Comparison of ENCODE assay signal across 8 cellular contexts in the genomic region with DNA sequence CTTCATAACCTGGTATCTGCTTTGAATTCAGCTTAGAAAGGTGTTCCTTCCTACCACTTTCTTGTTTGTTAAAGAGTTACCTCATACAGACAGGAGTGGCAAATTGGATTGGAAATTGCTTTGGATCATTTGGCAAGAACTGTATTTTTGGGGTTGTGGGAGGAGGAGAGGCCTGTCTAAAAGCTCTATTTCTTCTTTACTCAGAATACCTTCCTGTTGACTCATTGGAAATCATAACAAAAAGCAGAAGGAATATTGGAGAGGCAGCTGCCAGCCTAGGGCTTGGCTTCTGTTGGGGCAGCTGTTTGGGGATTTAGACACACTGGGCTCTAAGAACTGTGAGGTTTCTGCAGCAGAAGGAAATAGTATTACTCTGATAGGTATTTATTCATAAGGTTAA. TPM values are rescaled to one million over a fixed set of nuclear protein-coding genes. Genes with fewer than 3 reads are reported as not detected.
DNase-seq lines count a peak whose midpoint lies in the region; ATAC-seq and TF ChIP-seq lines count a peak whose summit lies in the region.

No MANE protein-coding gene starts in this region.

- H3K23me2 ChIP-seq in H9 (ENCODE audit: insufficient read length, low read depth, low read length, poor library complexity, severe bottlenecking): no peaks in the 10 kb centered on the region

- no peak overlapping the region for H3K9ac ChIP-seq in H9 (ENCODE audit: extremely low read depth, insufficient read length, low read length)

- no peak overlapping the region for H3K23ac ChIP-seq in H9 (ENCODE audit: insufficient read length, low read depth, low read length)

- no peak overlapping the region for H4K5ac ChIP-seq in H9 (ENCODE audit: insufficient read length, low read depth, low read length)

- peak overlapping the region; percentile 2 for H2BK12ac ChIP-seq in H9 (ENCODE audit: insufficient read length, low read depth, low read length)

- no peak overlapping the region for H2BK15ac ChIP-seq in H9 (ENCODE audit: low read depth, low read length)

- H2BK20ac ChIP-seq in H9 (ENCODE audit: low read depth, low read length, poor library complexity, severe bottlenecking): no peak overlapping the region

- H4K8ac ChIP-seq in H9 (replicated peaks; ENCODE audit: insufficient read length, low read depth, low read length): no peak overlapping the region

- H3K9me3 Mint-ChIP-seq in H9 (no peaks in the 10 kb centered on the region), nephron progenitor cell (no peaks in the 10 kb centered on the region)

- TF ChIP-seq CTCF in H9 (conservative IDR thresholded peaks at IDR 0.05) (no peak), epithelial cell of esophagus (IDR thresholded peaks at IDR 0.05; ENCODE audit: insufficient read depth, low read depth, low read length, missing control alignments) (no peak), nephron progenitor cell (IDR thresholded peaks at IDR 0.05) (no peak)

- no peak overlapping the region for H3K56ac ChIP-seq in H9 (ENCODE audit: insufficient read length, low read depth, low read length)

- H3K27me3 Mint-ChIP-seq in H9 (ENCODE audit: low read depth) (no peaks in the 10 kb centered on the region; the same call in 1 of the 2 replicates), nephron progenitor cell (ENCODE audit: low read depth, poor library complexity) (no peaks in the 10 kb centered on the region)

- peak overlapping the region; percentile 40 for H3K18ac ChIP-seq in H9 (ENCODE audit: insufficient read length, low read depth, low read length)

- no peak overlapping the region for H3T11ph ChIP-seq in H9 (ENCODE audit: low read length)

- H4K91ac ChIP-seq in H9 (ENCODE audit: insufficient read length, low read depth, low read length): no peak overlapping the region

- H3K4me3 Mint-ChIP-seq in H9 (no peak overlapping the region), nephron progenitor cell (peak overlapping the region; percentile 33)

- H3K14ac ChIP-seq in H9 (ENCODE audit: insufficient read depth, low read length): no peak overlapping the region

- H3K36me3 ChIP-seq in SJSA1: no peaks in the 10 kb centered on the region

- H3K27ac Mint-ChIP-seq in H9 (peak overlapping the region; percentile 19 to 23 (median 22); a peak in 6 of 7 replicates), nephron progenitor cell (peak overlapping the region; percentile 99)

- peak; percentile 80 for DNase-seq in A172 (ENCODE audit: low spot score)
- no peak for DNase-seq in H9
- DNase-seq in SJSA1 (ENCODE audit: low read depth in 1 of 2, low spot score in 2 of 2): peak; percentile 61 to 80
- DNase-seq in epithelial cell of esophagus (ENCODE audit: low read depth): peak; percentile 79
- no peak for DNase-seq in nephron progenitor cell
- DNase-seq in activated gamma-delta T cell treated with Interleukin-2 at 50 U/mL for 16 hours: no peak
- no peak for DNase-seq in NK-92 treated with Interleukin-12 subunit alpha and Interleukin-12 subunit beta, amount 100 ng/mL, for 24 hours (lab: John Stamatoyannopoulos, UW)

- no peak overlapping the region for H2AK5ac ChIP-seq in H9 (ENCODE audit: insufficient read length, low read length)

- H4K20me1 ChIP-seq in H9 (ENCODE audit: control insufficient read depth, insufficient read depth, insufficient read length): no peaks in the 10 kb centered on the region

- H3K9me3 ChIP-seq in H9 (ENCODE audit: control insufficient read depth, low read depth, low read length) (no peaks in the 10 kb centered on the region), SJSA1 (replicated peaks) (no peaks in the 10 kb centered on the region)

- H3K79me1 ChIP-seq in H9 (ENCODE audit: insufficient read depth, low read depth, low read length, poor library complexity, severe bottlenecking): no peaks in the 10 kb centered on the region

- H2AFZ ChIP-seq in H9 (ENCODE audit: low read length): no peak overlapping the region

- H3K27me3 ChIP-seq in H9 (ENCODE audit: insufficient read depth, low read length): no peaks in the 10 kb centered on the region
- H3K27me3 ChIP-seq in SJSA1 (replicated peaks): no peaks in the 10 kb centered on the region

- no peak overlapping the region for H3K4me2 ChIP-seq in H9 (ENCODE audit: insufficient read depth, insufficient read length, low read length)

- no peak overlapping the region for H3K4ac ChIP-seq in H9 (ENCODE audit: low read depth, low read length)

- H3K36me3 Mint-ChIP-seq in H9 (ENCODE audit: insufficient read depth in 1 of 3, low read depth in 3 of 3): peaks cover 0 to 4% (median 0%) of the 10 kb centered on the region in 3 experiments; a peak in 1 of 7 replicates
- H3K36me3 Mint-ChIP-seq in nephron progenitor cell (ENCODE audit: low read depth): peaks cover 5% of the 10 kb centered on the region

- H3K4me3 ChIP-seq in SJSA1 (no peak overlapping the region), epithelial cell of esophagus (ENCODE audit: low read length) (no peak overlapping the region)

- H3K79me2 ChIP-seq in H9 (ENCODE audit: insufficient read depth, low read length): peaks cover 19% of the 10 kb centered on the region; the same call in 1 of the 2 replicates

- H3K27ac ChIP-seq in H9 (ENCODE audit: insufficient read length, low read depth, low read length) (no peak overlapping the region), SJSA1 (peak overlapping the region; percentile 79)

- ATAC-seq in GM18907 (IDR thresholded peaks at IDR 0.05; ENCODE audit: unreplicated experiment): no peak

- no peak overlapping the region for H2BK5ac ChIP-seq in H9 (ENCODE audit: insufficient read length, low read length)

- peaks cover 4% of the 10 kb centered on the region; the same call in 1 of the 2 replicates for H3K4me1 ChIP-seq in H9 (ENCODE audit: insufficient read depth, low read length)
- H3K4me1 ChIP-seq in SJSA1 (replicated peaks): peaks cover 50% of the 10 kb centered on the region

- peaks cover 56 to 60% of the 10 kb centered on the region in 2 experiments for H3K4me1 Mint-ChIP-seq in H9
- peaks cover 56% of the 10 kb centered on the region for H3K4me1 Mint-ChIP-seq in nephron progenitor cell

- no peak overlapping the region for H2BK120ac ChIP-seq in H9 (ENCODE audit: low read depth, low read length, poor library complexity, severe bottlenecking)

RNA-seq across cellular contexts. Expression of gene IQGAP1, which starts 14.2 kb away (rescaled TPM):
- 211 and 213 TPM in 2 replicates for total RNA-seq in A172 (2014; rRNA removed; shearing (Covaris generic))
- total RNA-seq in H9 (2021): 67.0 and 72.4 TPM in 2 replicates
- total RNA-seq in SJSA1 (2014; rRNA removed; shearing (Covaris generic)): 163 and 235 TPM in 2 replicates

RNA-seq across cellular contexts. Expression of gene ZNF774, which starts 50.1 kb away (rescaled TPM):
- 1.8 and 8.3 TPM in 2 replicates for total RNA-seq in A172 (2014; rRNA removed; shearing (Covaris generic))
- total RNA-seq in H9 (2021): 1.0 and 2.5 TPM in 2 replicates
- total RNA-seq in SJSA1 (2014; rRNA removed; shearing (Covaris generic)): 0.66 and 4.1 TPM in 2 replicates

Comparison
In these comparisons a context has a peak if more than half of its experiments do, and no peak if none do; other contexts are left out.
1. DNase-seq: peak in A172 (single experiment), SJSA1 (2 of 2) and epithelial cell of esophagus (single experiment); none in H9 (single experiment), nephron progenitor cell (single experiment), activated gamma-delta T cell treated with Interleukin-2 at 50 U/mL for 16 hours (single experiment) and NK-92 treated with Interleukin-12 subunit alpha and Interleukin-12 subunit beta, amount 100 ng/mL, for 24 hours (single experiment).